8 cellular contexts compared by ENCODE assay signal in genomic region chr6:41682966-41683459, GRCh38. TPM values are rescaled to one million over a fixed set of nuclear protein-coding genes. Genes with fewer than 3 reads are reported as not detected.
A peak's percentile ranks its signal among the peaks of the same experiment; 100 is the strongest.
DNase-seq lines count a peak whose midpoint lies in the region; ATAC-seq and TF ChIP-seq lines count a peak whose summit lies in the region.

No MANE protein-coding gene starts in this region.

- H3K27ac ChIP-seq in colonic mucosa, result no peak overlapping the region
- H3K27ac ChIP-seq in aorta (ENCODE audit: low read depth in 1 of 2, low read length in 2 of 2), result no peak overlapping the region

- intact Hi-C loops in Right ventricle myocardium inferior (cut with DNase I), result loop anchor here (1.0 to 2.0 kb wide), 4 partner anchors 80 to 314 kb away; no protein-coding TSS in a partner anchor
- intact Hi-C loops in cardiac septum (cut with DNase I), result loop anchor here (1.0 to 5.0 kb wide), 3 partner anchors 80 to 314 kb away; no protein-coding TSS in a partner anchor
- intact Hi-C loops in colonic mucosa (cut with DNase I), result loop anchor here (1.0 to 2.0 kb wide), 2 partner anchors 80 to 314 kb away; no protein-coding TSS in a partner anchor
- intact Hi-C loops in mucosa of descending colon (cut with DNase I, micrococcal nuclease), result loop anchor here (2.0 to 5.0 kb wide), 4 partner anchors 78 to 316 kb away; no protein-coding TSS in a partner anchor
- intact Hi-C loops in aorta (cut with DNase I), result loop anchor here (1.0 to 10.0 kb wide), 6 partner anchors 80 to 314 kb away; no protein-coding TSS in a partner anchor

- H3K36me3 ChIP-seq in colonic mucosa, result no peaks in the 10 kb centered on the region
- no peaks in the 10 kb centered on the region for H3K36me3 ChIP-seq in mucosa of descending colon (ENCODE audit: low read depth)
- H3K36me3 ChIP-seq in aorta (ENCODE audit: control insufficient read depth in 1 of 2, insufficient read depth in 2 of 2, low read length in 1 of 2), result peaks cover 0 to 4% of the 10 kb centered on the region in 2 donors

- WGBS in aorta, 2 donors, result 31 to 35% methylated on average over 30 of the region's 30 CpGs

- H3K4me3 ChIP-seq in colonic mucosa (peak overlapping the region; percentile 39), mucosa of descending colon (no peak overlapping the region), aorta (ENCODE audit: low read length in 2 of 2) (no peak overlapping the region)

- H3K9me3 ChIP-seq in colonic mucosa (no peaks in the 10 kb centered on the region), mucosa of descending colon (no peaks in the 10 kb centered on the region), aorta (ENCODE audit: control insufficient read depth, low read length) (no peaks in the 10 kb centered on the region)

- H3K9ac ChIP-seq in colonic mucosa (ENCODE audit: low read depth in 2 of 2, low read length in 2 of 2), result peak overlapping the region; percentile 52 to 66

- H3K27me3 ChIP-seq in colonic mucosa (no peaks in the 10 kb centered on the region), aorta (ENCODE audit: control insufficient read depth in 1 of 2, insufficient read depth in 2 of 2, low read length in 1 of 2) (no peaks in the 10 kb centered on the region)

- DNase-seq in Right ventricle myocardium inferior (ENCODE audit: missing footprints) (no peak), cardiac septum (ENCODE audit: low spot score) (no peak), colonic mucosa (no peak), mucosa of descending colon (no peak), aorta (peak in 1 of 2 donors; percentile 74), H4 (ENCODE audit: low spot score) (no peak), GM19240 (ENCODE audit: insufficient read length, low spot score) (no peak), NCI-H82 (lab: John Stamatoyannopoulos, UW) (no peak)

- ATAC-seq in Right ventricle myocardium inferior (peak; percentile 20), mucosa of descending colon (peak; percentile 39), aorta (ENCODE audit: low FRiP score) (peak; percentile 58)

- TF ChIP-seq CTCF in colonic mucosa (IDR thresholded peaks at IDR 0.05), result no peak
- no peak for TF ChIP-seq CTCF in mucosa of descending colon (IDR thresholded peaks at IDR 0.05)

- H3K4me1 ChIP-seq in colonic mucosa, result peaks cover 5% of the 10 kb centered on the region
- H3K4me1 ChIP-seq in mucosa of descending colon (ENCODE audit: low read depth), result peaks cover 16% of the 10 kb centered on the region
- H3K4me1 ChIP-seq in aorta (ENCODE audit: control insufficient read depth in 1 of 2, insufficient read depth in 2 of 2, low read length in 2 of 2), result no peaks in the 10 kb centered on the region

RNA-seq across cellular contexts. Expression of gene MDFI, which starts 44.7 kb away (rescaled TPM):
- total RNA-seq in Right ventricle myocardium inferior, result 1.3 TPM
- total RNA-seq in cardiac septum, result 4.3 TPM
- 1 to 10 TPM; 1.1 to 1.9 TPM for total RNA-seq in colonic mucosa
- 1 to 10 TPM in 2 of 3 donors, under 1 TPM in 1; 0.96 to 2.2 (median 2.1) TPM for total RNA-seq in mucosa of descending colon
- 10 to 100 TPM in 1 of 2 donors, 1 to 10 TPM in 1; 9.3 to 22.3 TPM for total RNA-seq in aorta
- polyA plus RNA-seq in aorta, result 1 to 10 TPM in 1 of 2 donors, under 1 TPM in 1; 0.13 to 5.4 TPM
- 0.72 TPM in 1 of 2 replicates, not detected in the other for total RNA-seq in H4 (2014; rRNA removed; shearing (Covaris generic))

RNA-seq across cellular contexts. Expression of gene TFEB, which starts 52.4 kb away (rescaled TPM):
- total RNA-seq in Right ventricle myocardium inferior (39.5 TPM), cardiac septum (45.6 TPM), colonic mucosa (10 to 100 TPM; 16.9 to 21.7 TPM), mucosa of descending colon (10 to 100 TPM; 35.2 to 44.5 (median 40.2) TPM), aorta (10 to 100 TPM; 22.2 to 32.1 TPM)
- 10 to 100 TPM in 1 of 2 donors, 1 to 10 TPM in 1; 7.3 to 20.9 TPM for polyA plus RNA-seq in aorta
- 1.6 and 9.2 TPM in 2 replicates for total RNA-seq in H4 (2014; rRNA removed; shearing (Covaris generic))
